1 cellular context compared by ENCODE assay signal in the genomic region with DNA sequence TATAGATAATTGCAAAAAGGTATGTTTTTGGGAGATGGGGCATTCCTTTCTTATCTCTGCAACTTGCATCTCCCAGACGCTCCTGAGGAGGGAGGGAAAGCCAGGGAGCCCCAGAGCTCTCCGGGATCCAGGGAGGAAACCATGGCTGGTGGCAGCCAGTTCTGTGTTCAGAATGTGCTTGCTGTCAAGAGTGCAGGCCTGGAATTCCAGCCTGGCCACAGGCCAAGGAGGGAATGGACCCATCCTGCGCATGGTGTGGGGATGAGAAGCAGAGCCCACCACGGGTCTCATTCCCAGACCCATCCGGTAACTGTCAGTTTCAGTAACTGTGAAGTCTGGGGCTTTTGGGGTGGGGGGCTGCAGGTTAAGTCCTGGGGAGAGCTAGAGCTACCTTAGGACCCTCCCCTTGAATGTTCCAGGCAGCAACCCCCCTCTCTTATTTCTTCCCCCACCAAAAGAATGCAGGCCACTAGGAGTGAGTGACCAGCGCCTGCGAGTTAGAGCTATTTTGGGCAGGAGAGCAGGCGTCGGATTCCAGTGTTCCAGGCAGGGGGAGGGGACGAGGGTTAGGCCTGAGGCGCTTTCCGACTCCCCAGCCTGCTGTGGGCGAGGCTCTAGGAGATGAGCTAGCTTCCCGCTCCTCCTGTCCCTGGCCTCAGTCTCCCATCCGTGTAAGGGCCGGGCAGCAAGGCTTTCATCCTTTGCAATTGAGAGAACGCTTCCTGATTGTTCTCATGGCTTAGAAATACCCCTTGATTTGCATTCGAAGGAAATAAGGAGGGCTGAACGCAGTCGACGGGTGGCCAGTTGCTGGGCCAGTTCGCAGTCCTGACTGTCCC.
TF ChIP-seq lines count a peak whose summit lies in the region.

No MANE protein-coding gene starts in this region.

TF ChIP-seq in K562, 482 proteins besides CTCF, POLR2A, EP300 and RAD21 (continued from another document):
- TF ChIP-seq ZNF354B (CRISPR knock-in tag; IDR thresholded peaks at IDR 0.05) (no peak), HNRNPH1 (optimal IDR thresholded peaks at IDR 0.05; ENCODE audit: low read depth, low read length) (no peak), HDAC2 (IDR thresholded peaks at IDR 0.05) (peak; percentile 57; the same call in 1 of the 2 replicates), CBX3 (IDR thresholded peaks at IDR 0.05; ENCODE audit: borderline replicate concordance in 1 of 2, low read length in 2 of 2) (no peak), FOXJ2 (tag; IDR thresholded peaks at IDR 0.05) (no peak), SETDB1 (IDR thresholded peaks at IDR 0.05; ENCODE audit: low read length) (no peak), EP400 (IDR thresholded peaks at IDR 0.05) (peak; percentile 7; the same call in 1 of the 2 replicates), HNRNPL (IDR thresholded peaks at IDR 0.05; ENCODE audit: low read depth, low read length) (no peak), SRSF7 (optimal IDR thresholded peaks at IDR 0.05; ENCODE audit: low read depth, low read length) (no peak), ZFPM2 (CRISPR knock-in tag; IDR thresholded peaks at IDR 0.05) (no peak), TAL1 (IDR thresholded peaks at IDR 0.05) (no peak), ZNF384 (IDR thresholded peaks at IDR 0.05; ENCODE audit: low read depth, low read length) (no peak), RNF2 (IDR thresholded peaks at IDR 0.05) (no peak), ZNF133 (CRISPR knock-in tag; IDR thresholded peaks at IDR 0.05) (no peak), FUS (optimal IDR thresholded peaks at IDR 0.05; ENCODE audit: low read depth, low read length) (no peak), ZNF165 (CRISPR knock-in tag; IDR thresholded peaks at IDR 0.05; ENCODE audit: borderline replicate concordance) (no peak), BDP1 (IDR thresholded peaks at IDR 0.05; ENCODE audit: insufficient read depth, insufficient read length) (no peak), PHB2 (IDR thresholded peaks at IDR 0.05; ENCODE audit: low read depth) (no peak), EHMT2 (IDR thresholded peaks at IDR 0.05) (no peak), TBP (optimal IDR thresholded peaks at IDR 0.05; ENCODE audit: low read depth, low read length) (peak; percentile 51), ELF2 (CRISPR knock-in tag; IDR thresholded peaks at IDR 0.05) (no peak), SOX6 (IDR thresholded peaks at IDR 0.05) (0 out of 2 replicates have a peak, but pooled peaks have one; percentile 11), ARID2 (IDR thresholded peaks at IDR 0.05) (no peak), ZNF780A (CRISPR knock-in tag; IDR thresholded peaks at IDR 0.05) (no peak)
- TF ChIP-seq, protein P1, sequence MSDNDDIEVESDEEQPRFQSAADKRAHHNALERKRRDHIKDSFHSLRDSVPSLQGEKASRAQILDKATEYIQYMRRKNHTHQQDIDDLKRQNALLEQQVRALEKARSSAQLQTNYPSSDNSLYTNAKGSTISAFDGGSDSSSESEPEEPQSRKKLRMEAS (CRISPR knock-in tag; IDR thresholded peaks at IDR 0.05): no peak
- TF ChIP-seq, protein P2, sequence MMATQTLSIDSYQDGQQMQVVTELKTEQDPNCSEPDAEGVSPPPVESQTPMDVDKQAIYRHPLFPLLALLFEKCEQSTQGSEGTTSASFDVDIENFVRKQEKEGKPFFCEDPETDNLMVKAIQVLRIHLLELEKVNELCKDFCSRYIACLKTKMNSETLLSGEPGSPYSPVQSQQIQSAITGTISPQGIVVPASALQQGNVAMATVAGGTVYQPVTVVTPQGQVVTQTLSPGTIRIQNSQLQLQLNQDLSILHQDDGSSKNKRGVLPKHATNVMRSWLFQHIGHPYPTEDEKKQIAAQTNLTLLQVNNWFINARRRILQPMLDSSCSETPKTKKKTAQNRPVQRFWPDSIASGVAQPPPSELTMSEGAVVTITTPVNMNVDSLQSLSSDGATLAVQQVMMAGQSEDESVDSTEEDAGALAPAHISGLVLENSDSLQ (IDR thresholded peaks at IDR 0.05): no peak
- TF ChIP-seq, protein P3, sequence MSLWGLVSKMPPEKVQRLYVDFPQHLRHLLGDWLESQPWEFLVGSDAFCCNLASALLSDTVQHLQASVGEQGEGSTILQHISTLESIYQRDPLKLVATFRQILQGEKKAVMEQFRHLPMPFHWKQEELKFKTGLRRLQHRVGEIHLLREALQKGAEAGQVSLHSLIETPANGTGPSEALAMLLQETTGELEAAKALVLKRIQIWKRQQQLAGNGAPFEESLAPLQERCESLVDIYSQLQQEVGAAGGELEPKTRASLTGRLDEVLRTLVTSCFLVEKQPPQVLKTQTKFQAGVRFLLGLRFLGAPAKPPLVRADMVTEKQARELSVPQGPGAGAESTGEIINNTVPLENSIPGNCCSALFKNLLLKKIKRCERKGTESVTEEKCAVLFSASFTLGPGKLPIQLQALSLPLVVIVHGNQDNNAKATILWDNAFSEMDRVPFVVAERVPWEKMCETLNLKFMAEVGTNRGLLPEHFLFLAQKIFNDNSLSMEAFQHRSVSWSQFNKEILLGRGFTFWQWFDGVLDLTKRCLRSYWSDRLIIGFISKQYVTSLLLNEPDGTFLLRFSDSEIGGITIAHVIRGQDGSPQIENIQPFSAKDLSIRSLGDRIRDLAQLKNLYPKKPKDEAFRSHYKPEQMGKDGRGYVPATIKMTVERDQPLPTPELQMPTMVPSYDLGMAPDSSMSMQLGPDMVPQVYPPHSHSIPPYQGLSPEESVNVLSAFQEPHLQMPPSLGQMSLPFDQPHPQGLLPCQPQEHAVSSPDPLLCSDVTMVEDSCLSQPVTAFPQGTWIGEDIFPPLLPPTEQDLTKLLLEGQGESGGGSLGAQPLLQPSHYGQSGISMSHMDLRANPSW (CRISPR knock-in tag; IDR thresholded peaks at IDR 0.05): no peak
- TF ChIP-seq, protein P4, sequence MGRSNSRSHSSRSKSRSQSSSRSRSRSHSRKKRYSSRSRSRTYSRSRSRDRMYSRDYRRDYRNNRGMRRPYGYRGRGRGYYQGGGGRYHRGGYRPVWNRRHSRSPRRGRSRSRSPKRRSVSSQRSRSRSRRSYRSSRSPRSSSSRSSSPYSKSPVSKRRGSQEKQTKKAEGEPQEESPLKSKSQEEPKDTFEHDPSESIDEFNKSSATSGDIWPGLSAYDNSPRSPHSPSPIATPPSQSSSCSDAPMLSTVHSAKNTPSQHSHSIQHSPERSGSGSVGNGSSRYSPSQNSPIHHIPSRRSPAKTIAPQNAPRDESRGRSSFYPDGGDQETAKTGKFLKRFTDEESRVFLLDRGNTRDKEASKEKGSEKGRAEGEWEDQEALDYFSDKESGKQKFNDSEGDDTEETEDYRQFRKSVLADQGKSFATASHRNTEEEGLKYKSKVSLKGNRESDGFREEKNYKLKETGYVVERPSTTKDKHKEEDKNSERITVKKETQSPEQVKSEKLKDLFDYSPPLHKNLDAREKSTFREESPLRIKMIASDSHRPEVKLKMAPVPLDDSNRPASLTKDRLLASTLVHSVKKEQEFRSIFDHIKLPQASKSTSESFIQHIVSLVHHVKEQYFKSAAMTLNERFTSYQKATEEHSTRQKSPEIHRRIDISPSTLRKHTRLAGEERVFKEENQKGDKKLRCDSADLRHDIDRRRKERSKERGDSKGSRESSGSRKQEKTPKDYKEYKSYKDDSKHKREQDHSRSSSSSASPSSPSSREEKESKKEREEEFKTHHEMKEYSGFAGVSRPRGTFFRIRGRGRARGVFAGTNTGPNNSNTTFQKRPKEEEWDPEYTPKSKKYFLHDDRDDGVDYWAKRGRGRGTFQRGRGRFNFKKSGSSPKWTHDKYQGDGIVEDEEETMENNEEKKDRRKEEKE (IDR thresholded peaks at IDR 0.05; ENCODE audit: borderline replicate concordance in 1 of 2, control insufficient read depth in 1 of 2, low read depth in 2 of 2, low read length in 1 of 2): no peak
- TF ChIP-seq, protein P5, sequence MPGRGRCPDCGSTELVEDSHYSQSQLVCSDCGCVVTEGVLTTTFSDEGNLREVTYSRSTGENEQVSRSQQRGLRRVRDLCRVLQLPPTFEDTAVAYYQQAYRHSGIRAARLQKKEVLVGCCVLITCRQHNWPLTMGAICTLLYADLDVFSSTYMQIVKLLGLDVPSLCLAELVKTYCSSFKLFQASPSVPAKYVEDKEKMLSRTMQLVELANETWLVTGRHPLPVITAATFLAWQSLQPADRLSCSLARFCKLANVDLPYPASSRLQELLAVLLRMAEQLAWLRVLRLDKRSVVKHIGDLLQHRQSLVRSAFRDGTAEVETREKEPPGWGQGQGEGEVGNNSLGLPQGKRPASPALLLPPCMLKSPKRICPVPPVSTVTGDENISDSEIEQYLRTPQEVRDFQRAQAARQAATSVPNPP (IDR thresholded peaks at IDR 0.05; ENCODE audit: borderline replicate concordance, insufficient read depth, insufficient read length): no peak
- TF ChIP-seq, protein P6, sequence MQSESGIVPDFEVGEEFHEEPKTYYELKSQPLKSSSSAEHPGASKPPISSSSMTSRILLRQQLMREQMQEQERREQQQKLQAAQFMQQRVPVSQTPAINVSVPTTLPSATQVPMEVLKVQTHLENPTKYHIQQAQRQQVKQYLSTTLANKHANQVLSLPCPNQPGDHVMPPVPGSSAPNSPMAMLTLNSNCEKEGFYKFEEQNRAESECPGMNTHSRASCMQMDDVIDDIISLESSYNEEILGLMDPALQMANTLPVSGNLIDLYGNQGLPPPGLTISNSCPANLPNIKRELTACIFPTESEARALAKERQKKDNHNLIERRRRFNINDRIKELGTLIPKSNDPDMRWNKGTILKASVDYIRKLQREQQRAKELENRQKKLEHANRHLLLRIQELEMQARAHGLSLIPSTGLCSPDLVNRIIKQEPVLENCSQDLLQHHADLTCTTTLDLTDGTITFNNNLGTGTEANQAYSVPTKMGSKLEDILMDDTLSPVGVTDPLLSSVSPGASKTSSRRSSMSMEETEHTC (IDR thresholded peaks at IDR 0.05): no peak
- TF ChIP-seq, protein P7, sequence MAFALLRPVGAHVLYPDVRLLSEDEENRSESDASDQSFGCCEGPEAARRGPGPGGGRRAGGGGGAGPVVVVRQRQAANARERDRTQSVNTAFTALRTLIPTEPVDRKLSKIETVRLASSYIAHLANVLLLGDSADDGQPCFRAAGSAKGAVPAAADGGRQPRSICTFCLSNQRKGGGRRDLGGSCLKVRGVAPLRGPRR (CRISPR knock-in tag; IDR thresholded peaks at IDR 0.05): no peak
- TF ChIP-seq, protein P8, sequence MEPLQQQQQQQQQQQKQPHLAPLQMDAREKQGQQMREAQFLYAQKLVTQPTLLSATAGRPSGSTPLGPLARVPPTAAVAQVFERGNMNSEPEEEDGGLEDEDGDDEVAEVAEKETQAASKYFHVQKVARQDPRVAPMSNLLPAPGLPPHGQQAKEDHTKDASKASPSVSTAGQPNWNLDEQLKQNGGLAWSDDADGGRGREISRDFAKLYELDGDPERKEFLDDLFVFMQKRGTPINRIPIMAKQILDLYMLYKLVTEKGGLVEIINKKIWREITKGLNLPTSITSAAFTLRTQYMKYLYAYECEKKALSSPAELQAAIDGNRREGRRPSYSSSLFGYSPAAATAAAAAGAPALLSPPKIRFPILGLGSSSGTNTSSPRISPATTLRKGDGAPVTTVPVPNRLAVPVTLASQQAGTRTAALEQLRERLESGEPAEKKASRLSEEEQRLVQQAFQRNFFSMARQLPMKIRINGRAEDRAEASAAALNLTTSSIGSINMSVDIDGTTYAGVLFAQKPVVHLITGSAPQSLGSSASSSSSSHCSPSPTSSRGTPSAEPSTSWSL (CRISPR knock-in tag; IDR thresholded peaks at IDR 0.05; ENCODE audit: borderline replicate concordance): no peak
TF ChIP-seq in K562: peak in this region for 28.
